ENCODE assay signal across 1 cellular context in genomic region chr2:73176881-73177644, GRCh38.
A peak's percentile ranks its signal among the peaks of the same experiment; 100 is the strongest.
TF ChIP-seq lines count a peak whose summit lies in the region.

No MANE protein-coding gene starts in this region.

TF ChIP-seq in HepG2, 621 proteins besides CTCF, POLR2A, EP300 and RAD21 (continued from another document and continues in another):
- TF ChIP-seq HMGXB3 (CRISPR knock-in tag; IDR thresholded peaks at IDR 0.05; ENCODE audit: borderline replicate concordance) (peak; percentile 45; the same call in 1 of the 2 replicates), DBP (CRISPR knock-in tag; IDR thresholded peaks at IDR 0.05; ENCODE audit: not compliant biosample characterization) (no peak), NCOA2 (CRISPR knock-in tag; IDR thresholded peaks at IDR 0.05) (peak; percentile 29; the same call in 1 of the 2 replicates), ZSCAN25 (CRISPR knock-in tag; IDR thresholded peaks at IDR 0.05) (peak; percentile 68; the same call in 1 of the 2 replicates), ETS1 (CRISPR knock-in tag; IDR thresholded peaks at IDR 0.05) (no peak), SP5 (CRISPR knock-in tag; IDR thresholded peaks at IDR 0.05; ENCODE audit: borderline replicate concordance, low read depth) (peak; percentile 69; the same call in 1 of the 2 replicates), SATB2 (CRISPR knock-in tag; IDR thresholded peaks at IDR 0.05) (no peak), ZIK1 (CRISPR knock-in tag; IDR thresholded peaks at IDR 0.05; ENCODE audit: borderline replicate concordance, low read depth) (no peak; the same call in 1 of the 2 replicates), ZBTB26 (CRISPR knock-in tag; IDR thresholded peaks at IDR 0.05; ENCODE audit: borderline replicate concordance) (peak; percentile 14; the same call in 1 of the 2 replicates), GMEB2 (CRISPR knock-in tag; IDR thresholded peaks at IDR 0.05; ENCODE audit: low read depth) (no peak), U2AF1 (optimal IDR thresholded peaks at IDR 0.05; ENCODE audit: low read depth, low read length) (no peak), LBX2 (CRISPR knock-in tag; IDR thresholded peaks at IDR 0.05; ENCODE audit: borderline replicate concordance) (0 out of 2 replicates have a peak, but pooled peaks have one; percentile 50), ZNF432 (CRISPR knock-in tag; IDR thresholded peaks at IDR 0.05; ENCODE audit: borderline replicate concordance) (no peak), SP2 (CRISPR knock-in tag; IDR thresholded peaks at IDR 0.05) (no peak), TERF1 (CRISPR knock-in tag; IDR thresholded peaks at IDR 0.05) (no peak), ZNF335 (CRISPR knock-in tag; IDR thresholded peaks at IDR 0.05) (peak; percentile 53; the same call in 1 of the 2 replicates), LRRFIP1 (CRISPR knock-in tag; conservative IDR thresholded peaks at IDR 0.05) (0 out of 2 replicates have a peak, but pooled peaks have one; percentile 56), BCL3 (CRISPR knock-in tag; IDR thresholded peaks at IDR 0.05) (no peak), JDP2 (CRISPR knock-in tag; IDR thresholded peaks at IDR 0.05; ENCODE audit: borderline replicate concordance) (no peak), ARID2 (CRISPR knock-in tag; IDR thresholded peaks at IDR 0.05; ENCODE audit: borderline replicate concordance) (peak; percentile 49; the same call in 1 of the 2 replicates), ZNF777 (CRISPR knock-in tag; IDR thresholded peaks at IDR 0.05) (peak; percentile 76), ARNT2 (CRISPR knock-in tag; IDR thresholded peaks at IDR 0.05; ENCODE audit: low read depth) (peak; percentile 94), ZFP41 (CRISPR knock-in tag; IDR thresholded peaks at IDR 0.05; ENCODE audit: borderline replicate concordance) (peak; percentile 84; the same call in 1 of the 2 replicates), MYPOP (CRISPR knock-in tag; IDR thresholded peaks at IDR 0.05) (0 out of 2 replicates have a peak, but pooled peaks have one; percentile 71), ISL2 (CRISPR knock-in tag; IDR thresholded peaks at IDR 0.05) (peak; percentile 82), GLMP (CRISPR knock-in tag; IDR thresholded peaks at IDR 0.05; ENCODE audit: borderline replicate concordance) (no peak), MLXIP (CRISPR knock-in tag; IDR thresholded peaks at IDR 0.05; ENCODE audit: borderline replicate concordance) (no peak), LCORL (IDR thresholded peaks at IDR 0.05) (no peak), LCORL (CRISPR knock-in tag; IDR thresholded peaks at IDR 0.05) (peak; percentile 72), CREM (IDR thresholded peaks at IDR 0.05) (no peak), CREM (CRISPR knock-in tag; IDR thresholded peaks at IDR 0.05) (no peak), ZNF232 (CRISPR knock-in tag; IDR thresholded peaks at IDR 0.05; ENCODE audit: borderline replicate concordance) (0 out of 2 replicates have a peak, but pooled peaks have one; percentile 65), ZBTB34 (CRISPR knock-in tag; IDR thresholded peaks at IDR 0.05) (no peak)
